In genomic region chr9:129626079-129626943, GRCh38 we compare ENCODE assay signal across 8 cellular contexts.
DNase-seq lines count a peak whose midpoint lies in the region; ATAC-seq and TF ChIP-seq lines count a peak whose summit lies in the region.

NTMT1 (plus strand) TSS chr9:129626163; CDS start chr9:129632704, 6,541 bp downstream.

- peak; percentile 79 for ATAC-seq in GM21381 (IDR thresholded peaks at IDR 0.05; ENCODE audit: unreplicated experiment)

- peak within 1 kb of the TSS; percentile 93 for H3K27ac ChIP-seq in HUES48 (ENCODE audit: low read depth, low read length)

- DNase-seq in D341Med (ENCODE audit: low spot score): peak; percentile 95
- peak; percentile 14 for DNase-seq in OCI-M2 (lab: John Stamatoyannopoulos, UW; ENCODE audit: unreplicated experiment)
- peak; percentile 90 for DNase-seq in activated T-cell treated with anti-CD3 and anti-CD28 coated beads for 48 hours (ENCODE audit: low read depth)
- peak; percentile 92 to 95 for DNase-seq in erythroblast (lab: John Stamatoyannopoulos, UW)
- DNase-seq in stimulated activated CD8-positive, alpha-beta memory T cell treated with anti-CD3 and anti-CD28 coated beads, Interleukin-7, amount 100 ng/mL, for 1 hour (ENCODE audit: low read depth in 2 of 2): peak; percentile 87

- H3K4me1 ChIP-seq in HUES48 (ENCODE audit: control insufficient read depth, insufficient read depth, low read length) (peaks cover 13% of the 10 kb centered on the region; the same call in 1 of the 2 replicates), mucosa of stomach (ENCODE audit: control insufficient read depth, insufficient read depth, low read length) (peaks cover 31% of the 10 kb centered on the region)

- peak within 1 kb of the TSS; percentile 94 for H3K9ac ChIP-seq in HUES48 (ENCODE audit: low read depth, low read length)
- H3K9ac ChIP-seq in mucosa of stomach (ENCODE audit: low read length): peak within 1 kb of the TSS; percentile 79

- peaks cover 20% of the 10 kb centered on the region; the same call in 1 of the 2 replicates for H3K36me3 ChIP-seq in HUES48 (ENCODE audit: control insufficient read depth, insufficient read depth, low read length)
- no peaks in the 10 kb centered on the region for H3K36me3 ChIP-seq in mucosa of stomach (ENCODE audit: control insufficient read depth, insufficient read depth, low read length)

- peaks cover 7% of the 10 kb centered on the region for H3K27me3 ChIP-seq in HUES48 (ENCODE audit: control insufficient read depth, insufficient read depth, low read length)
- no peaks in the 10 kb centered on the region for H3K27me3 ChIP-seq in mucosa of stomach (ENCODE audit: control insufficient read depth, insufficient read depth, low read length)

- peak within 1 kb of the TSS; percentile 90 for H3K4me3 ChIP-seq in HUES48 (ENCODE audit: low read depth, low read length)
- H3K4me3 ChIP-seq in mucosa of stomach (ENCODE audit: low read length): peak within 1 kb of the TSS; percentile 80

- H3K9me3 ChIP-seq in HUES48 (ENCODE audit: control insufficient read depth, insufficient read depth, low read length): no peaks in the 10 kb centered on the region
- no peaks in the 10 kb centered on the region for H3K9me3 ChIP-seq in mucosa of stomach (ENCODE audit: control insufficient read depth, low read length)

- TF ChIP-seq POLR2A in erythroblast (IDR thresholded peaks at IDR 0.05; ENCODE audit: low read length): peak; percentile 93

Comparison
In these comparisons a context has a peak if more than half of its experiments do, and no peak if none do; other contexts are left out.
1. Peak in every context shown above with its lines: DNase-seq, ATAC-seq, H3K4me3 ChIP-seq and H3K27ac ChIP-seq.
2. DNase-seq: peak in every context shown above with its lines; median percentile 95 in D341Med; 94 in erythroblast; 90 in activated T-cell treated with anti-CD3 and anti-CD28 coated beads for 48 hours; 87 in stimulated activated CD8-positive, alpha-beta memory T cell treated with anti-CD3 and anti-CD28 coated beads, Interleukin-7, amount 100 ng/mL, for 1 hour; 14 in OCI-M2.